ENCODE assay signal across 8 cellular contexts in genomic region chr10:125158528-125159485, GRCh38. TPM values are rescaled to one million over a fixed set of nuclear protein-coding genes. Genes with fewer than 3 reads are reported as not detected.
DNase-seq lines count a peak whose midpoint lies in the region; ATAC-seq, FAIRE-seq and TF ChIP-seq lines count a peak whose summit lies in the region.

No MANE protein-coding gene starts in this region.

- CTCF ChIA-PET in K562 (lab: Yijun Ruan, JAX; ENCODE audit: low intra/inter-chr PET ratio), result no interaction called here

- H3K36me3 ChIP-seq in K562 (ENCODE audit: control insufficient read depth, insufficient read depth, low read length) (peaks cover 5% of the 10 kb centered on the region; the same call in 2 of the 3 replicates), iPS DF 6.9 (ENCODE audit: control insufficient read depth, insufficient read depth, low read length) (no peaks in the 10 kb centered on the region)

- in situ Hi-C loops in K562 (cut with MboI), result loop anchor here (25.0 kb wide), 1 partner anchor 222 kb away; the partner anchor contains the start of gene ZRANB1

- H3K9ac ChIP-seq in K562 (ENCODE audit: insufficient read depth in 1 of 2, low read depth in 2 of 2, low read length in 2 of 2), result peak overlapping the region; percentile 82 to 95

- no peak for TF ChIP-seq EP300 in K562 (IDR thresholded peaks at IDR 0.05; ENCODE audit: low read length)

- peak; percentile 5 for ATAC-seq in K562
- ATAC-seq in GM18861 (IDR thresholded peaks at IDR 0.05; ENCODE audit: unreplicated experiment), result no peak

- H3K4me1 ChIP-seq in K562 (replicated peaks in 1 of 2; ENCODE audit: control insufficient read depth in 2 of 2, insufficient read depth in 2 of 2, low read length in 2 of 2), result peaks cover 13 to 21% of the 10 kb centered on the region in 2 experiments; a peak in 4 of 5 replicates
- peaks cover 3% of the 10 kb centered on the region; the same call in 1 of the 2 replicates for H3K4me1 ChIP-seq in iPS DF 6.9 (ENCODE audit: control insufficient read depth, insufficient read depth, low read length)

- peak overlapping the region; percentile 68 for H3K4me3 ChIP-seq in K562
- peak overlapping the region; percentile 98 for H3K4me3 ChIP-seq in iPS DF 6.9 (ENCODE audit: low read length)
- H3K4me3 ChIP-seq in retinal pigment epithelial cell (ENCODE audit: low read length), result peak overlapping the region; percentile 78

- no TSS peak for BruUV-seq in K562 (replicated peaks; lab: Mats Ljungman, UMichigan)

- H3K27ac ChIP-seq in K562 (ENCODE audit: extremely low read depth, low read depth, low read length), result peak overlapping the region; percentile 91
- no peak overlapping the region for H3K27ac ChIP-seq in iPS DF 6.9 (ENCODE audit: low read length)

- FAIRE-seq in K562 (lab: Jason Lieb, UNC), result no peak

- POLR2A ChIA-PET in K562 (lab: Yijun Ruan, JAX), result interaction anchor here (0.7 to 2.7 kb wide), 3 partner anchors 10 to 627 kb away, joined by 4 to 9 read pairs (median 4); no protein-coding TSS in a partner anchor

- H4K20me1 ChIP-seq in K562 (replicated peaks; ENCODE audit: control insufficient read depth, insufficient read depth, low read length), result no peaks in the 10 kb centered on the region; the same call in 1 of the 2 replicates

- H2AFZ ChIP-seq in K562 (ENCODE audit: low read depth, low read length), result no peak overlapping the region

- 0% methylated on average over 13 of the region's 117 CpGs for WGBS in K562 (ENCODE audit: insufficient coverage, low coverage, missing lambda C conversion rate)
- WGBS in iPS DF 6.9 (ENCODE audit: insufficient coverage, insufficient read length), result no CpG with 5 or more reads among the region's 117 CpGs

- no peaks in the 10 kb centered on the region for H3K9me3 ChIP-seq in K562 (replicated peaks; ENCODE audit: control insufficient read depth, insufficient read depth, low read depth, low read length)
- no peaks in the 10 kb centered on the region for H3K9me3 ChIP-seq in iPS DF 6.9 (ENCODE audit: control insufficient read depth, insufficient read depth, low read length)

- TF ChIP-seq CTCF in K562 (IDR thresholded peaks at IDR 0.05 in 2 of 3, conservative IDR thresholded peaks at IDR 0.05 in 1 of 3; ENCODE audit: insufficient read depth in 2 of 3, low read depth in 1 of 3, low read length in 3 of 3) (no peak), retinal pigment epithelial cell (conservative IDR thresholded peaks at IDR 0.05; ENCODE audit: low read depth, low read length) (no peak)

- DNase-seq in NOMO-1 (lab: John Stamatoyannopoulos, UW; ENCODE audit: unreplicated experiment in 2 of 2), result peak; percentile 32 to 63
- no peak for DNase-seq in NOMO-1 treated with dmso at 0.1 percent for 144 hours (lab: John Stamatoyannopoulos, UW; ENCODE audit: unreplicated experiment)
- DNase-seq in MV-4-11 (lab: John Stamatoyannopoulos, UW), result peak; percentile 39
- DNase-seq in K562 (ENCODE audit: extremely low read depth in 1 of 4, low spot score in 3 of 4), result peak; percentile 28 to 65 (median 53)
- DNase-seq in iPS DF 6.9 (ENCODE audit: low read depth, low spot score), result no peak
- DNase-seq in retinal pigment epithelial cell (ENCODE audit: low read depth), result no peak
- no peak for DNase-seq in NCI-H128 (lab: John Stamatoyannopoulos, UW; ENCODE audit: unreplicated experiment)

- peak overlapping the region; percentile 81 for H3K4me2 ChIP-seq in K562 (ENCODE audit: insufficient read depth, low read length)

- peak; percentile 40; the same call in 1 of the 2 replicates for TF ChIP-seq POLR2A in K562 (conservative IDR thresholded peaks at IDR 0.05)

- peaks cover 60% of the 10 kb centered on the region for H3K79me2 ChIP-seq in K562 (ENCODE audit: control insufficient read depth, insufficient read depth, low read length)

- no peaks in the 10 kb centered on the region for H3K27me3 ChIP-seq in K562 (ENCODE audit: control insufficient read depth in 2 of 2, insufficient read depth in 2 of 2, low read length in 2 of 2)
- H3K27me3 ChIP-seq in iPS DF 6.9 (ENCODE audit: control insufficient read depth, insufficient read depth, low read length), result no peaks in the 10 kb centered on the region

- no peak for TF ChIP-seq RAD21 in K562 (CRISPR knock-in tag; conservative IDR thresholded peaks at IDR 0.05 in 1 of 2, IDR thresholded peaks at IDR 0.05 in 1 of 2)

- intact Hi-C loops in K562 (cut with micrococcal nuclease), result loop anchor here (5.0 to 10.0 kb wide), 3 partner anchors 47 to 214 kb away; partner anchors contain the start of gene ZRANB1

- H3K9me1 ChIP-seq in K562 (ENCODE audit: control insufficient read depth, insufficient read depth, low read length), result no peaks in the 10 kb centered on the region

TF ChIP-seq in K562, 482 proteins besides CTCF, POLR2A, EP300 and RAD21 (continues in another document):
- no peak for TF ChIP-seq SOX6 (IDR thresholded peaks at IDR 0.05)
- TF ChIP-seq WHSC1 (IDR thresholded peaks at IDR 0.05; ENCODE audit: low read length), result no peak
- no peak for TF ChIP-seq ZBTB17 (CRISPR knock-in tag; IDR thresholded peaks at IDR 0.05)
- no peak for TF ChIP-seq NCOA6 (IDR thresholded peaks at IDR 0.05)
- no peak for TF ChIP-seq ATF1 (CRISPR knock-in tag; IDR thresholded peaks at IDR 0.05)
- peak; percentile 30; the same call in 1 of the 2 replicates for TF ChIP-seq ATF1 (tag; IDR thresholded peaks at IDR 0.05)
- TF ChIP-seq NCOA1 (IDR thresholded peaks at IDR 0.05; ENCODE audit: low read depth), result no peak
- peak; percentile 24 for TF ChIP-seq HMGN3 (IDR thresholded peaks at IDR 0.05; ENCODE audit: borderline replicate concordance, extremely low read depth, insufficient read length, low read depth, low read length)
- TF ChIP-seq ATF2 (CRISPR knock-in tag; IDR thresholded peaks at IDR 0.05), result no peak
- no peak for TF ChIP-seq MEF2D (tag; conservative IDR thresholded peaks at IDR 0.05; ENCODE audit: low read depth)
- TF ChIP-seq PTTG1 (tag; IDR thresholded peaks at IDR 0.05; ENCODE audit: low read depth), result no peak
- TF ChIP-seq ZNF121 (CRISPR knock-in tag; conservative IDR thresholded peaks at IDR 0.05), result no peak
- no peak for TF ChIP-seq MYBL2 (IDR thresholded peaks at IDR 0.05; ENCODE audit: low read depth)
- TF ChIP-seq MYBL2 (CRISPR knock-in tag; IDR thresholded peaks at IDR 0.05; ENCODE audit: borderline replicate concordance), result no peak
- no peak for TF ChIP-seq FIP1L1 (IDR thresholded peaks at IDR 0.05; ENCODE audit: low read depth, low read length, poor library complexity, severe bottlenecking)
- no peak for TF ChIP-seq ZNF134 (CRISPR knock-in tag; conservative IDR thresholded peaks at IDR 0.05)
- no peak for TF ChIP-seq ESRRB (CRISPR knock-in tag; IDR thresholded peaks at IDR 0.05; ENCODE audit: borderline replicate concordance)
- peak; percentile 19 for TF ChIP-seq SAP30 (IDR thresholded peaks at IDR 0.05; ENCODE audit: borderline replicate concordance, insufficient read depth, low read depth, low read length, poor library complexity, severe bottlenecking)
- TF ChIP-seq RBBP5 (IDR thresholded peaks at IDR 0.05; ENCODE audit: borderline replicate concordance, insufficient read depth, low read length, poor library complexity, severe bottlenecking), result peak; percentile 86
- TF ChIP-seq KAT7 (CRISPR knock-in tag; IDR thresholded peaks at IDR 0.05; ENCODE audit: borderline replicate concordance), result no peak
- TF ChIP-seq KDM5B (IDR thresholded peaks at IDR 0.05; ENCODE audit: insufficient replicate concordance, low read depth, low read length), result peak; percentile 40
- TF ChIP-seq HNRNPL (IDR thresholded peaks at IDR 0.05; ENCODE audit: low read depth, low read length), result no peak
- no peak for TF ChIP-seq NR2C2 (CRISPR knock-in tag; IDR thresholded peaks at IDR 0.05)
- no peak for TF ChIP-seq NR2C2 (tag; IDR thresholded peaks at IDR 0.05)
- peak; percentile 78 for TF ChIP-seq POLR2G (IDR thresholded peaks at IDR 0.05; ENCODE audit: low read depth, low read length)
- TF ChIP-seq RAD51 (IDR thresholded peaks at IDR 0.05; ENCODE audit: borderline replicate concordance, low read depth), result no peak
- peak; percentile 25; the same call in 1 of the 2 replicates for TF ChIP-seq SMAD4 (CRISPR knock-in tag; conservative IDR thresholded peaks at IDR 0.05)

RNA-seq across cellular contexts. Expression of gene CTBP2, which starts 1.6 kb away (rescaled TPM):
- total RNA-seq in K562 (2011; cell fraction: chromatin; rRNA removed; ENCODE audit: low replicate concordance), result 15.3 and 51.2 TPM in 2 replicates
- total RNA-seq in K562 (2011; cell fraction: nucleolus; rRNA removed), result 15.2 and 21.3 TPM in 2 replicates
- 17.3 and 22.5 TPM in 2 replicates for total RNA-seq in K562 (2011; cell fraction: nucleoplasm; rRNA removed)
- 6.0 and 7.2 TPM in 2 replicates for total RNA-seq in K562 (2014; rRNA removed)
- 8.0 and 8.3 TPM in 2 replicates for total RNA-seq in K562 (2014; rRNA removed; fragmentation: Illumina TruSeq; extraction: Trizol)
- 6.9 and 7.2 TPM in 2 replicates for total RNA-seq in K562 (2015; rRNA removed; fragmentation: Illumina TruSeq; extraction: Trizol)
- 6.5 and 8.8 TPM in 2 replicates for total RNA-seq in K562 (2021)
- 1.3 and 1.8 TPM in 2 replicates for polyA plus RNA-seq in K562 (2011; rRNA removed)
- 0.41 and 1.2 TPM in 2 replicates for polyA plus RNA-seq in K562 (2011; cell fraction: cytosol; rRNA removed)
- 1.1 and 1.4 TPM in 2 replicates for polyA plus RNA-seq in K562 (2011; cell fraction: nucleus; rRNA removed)
- 2.5 and 2.7 TPM in 2 replicates for polyA plus RNA-seq in K562 (2012)
- 2.0 and 3.2 TPM in 2 replicates for polyA plus RNA-seq in K562 (2014; fragmentation: Illumina TruSeq; extraction: Trizol)
- 1 to 10 TPM; 1.5 to 1.9 TPM for polyA plus RNA-seq in K562 (2014; fragmentation: Nextera tagmentation; extraction: Ambion mirVana)
- polyA plus RNA-seq in K562 (2014; rRNA removed), result 5.1 and 5.6 TPM in 2 replicates
- polyA minus RNA-seq in K562 (2011; rRNA and poly(A)+ RNA removed), result 14.4 and 22.5 TPM in 2 replicates
- 9.6 and 12.3 TPM in 2 replicates for polyA minus RNA-seq in K562 (2011; cell fraction: cytosol; rRNA and poly(A)+ RNA removed)
- polyA minus RNA-seq in K562 (2011; cell fraction: nucleus; rRNA and poly(A)+ RNA removed), result 11.4 and 17.2 TPM in 2 replicates

Comparison
In these comparisons a context has a peak if more than half of its experiments do, and no peak if none do; other contexts are left out.
1. DNase-seq: peak in NOMO-1 (2 of 2), MV-4-11 (single experiment) and K562 (4 of 4); none in NOMO-1 treated with dmso at 0.1 percent for 144 hours (single experiment), iPS DF 6.9 (single experiment), retinal pigment epithelial cell (single experiment) and NCI-H128 (single experiment).
2. Peak in every context shown above with its lines, with median percentiles within 50 percentile points of each other: H3K4me3 ChIP-seq.